9 cellular contexts compared by ENCODE assay signal in genomic region chr20:38196592-38196991, GRCh38. TPM values are rescaled to one million over a fixed set of nuclear protein-coding genes. Genes with fewer than 3 reads are reported as not detected.
DNase-seq lines count a peak whose midpoint lies in the region; ATAC-seq and TF ChIP-seq lines count a peak whose summit lies in the region.
"Had no signal": no experiment of that assay in that cellular context is flagged by ENCODE, and none has a peak within 500 bp of the region (broad histone marks: within the 10 kb centered on the region; RNA-seq: fewer than 3 reads in every experiment).

No MANE protein-coding gene starts in this region.

- DNase-seq in AML-193 (lab: John Stamatoyannopoulos, UW) (peak; percentile 93 to 96), OCI-M1 (lab: John Stamatoyannopoulos, UW) (peak; percentile 63), mesenteric fat pad (ENCODE audit: low spot score) (peak; percentile 91), erythroblast (lab: John Stamatoyannopoulos, UW) (no peak), NCI-H524 treated with DMSO at 0.1 percent for 48 hours (lab: John Stamatoyannopoulos, UW) (no peak), ACHN (no peak)
- DNase-seq: CD4-positive, alpha-beta memory T cell had no signal

- TF ChIP-seq POLR2A in erythroblast (IDR thresholded peaks at IDR 0.05; ENCODE audit: low read length), result no peak

- ATAC-seq in esophagus mucosa, result peak; percentile 19
- ATAC-seq in HG03439 (IDR thresholded peaks at IDR 0.05; ENCODE audit: unreplicated experiment), result no peak

- in situ Hi-C loops in ACHN (cut with HindIII; ENCODE audit: low pct_ligation_motif_present, low pct_unique_long_range_greater_than_20kb, low sequenced_read_pairs), result no loop called here

RNA-seq across cellular contexts. Expression of gene TGM2, which starts 31.5 kb away (rescaled TPM):
- total RNA-seq in esophagus mucosa (9.6 TPM), mesenteric fat pad (131 TPM)

Comparison
In these comparisons a context has a peak if more than half of its experiments do, and no peak if none do; other contexts are left out.
1. DNase-seq: peak in AML-193 (2 of 2), OCI-M1 (single experiment) and mesenteric fat pad (single experiment); none in erythroblast (0 of 2), NCI-H524 treated with DMSO at 0.1 percent for 48 hours (single experiment) and ACHN (single experiment).
2. RNA of gene TGM2, which starts 31.5 kb away (total RNA-seq): 131 TPM in mesenteric fat pad (single experiment); 9.6 TPM in esophagus mucosa (single experiment); every median in the first group is over 10 times any median in the second.